In genomic region chr17:28644782-28645575, GRCh38 we compare ENCODE assay signal across 8 cellular contexts. TPM values are rescaled to one million over a fixed set of nuclear protein-coding genes. Genes with fewer than 3 reads are reported as not detected.
DNase-seq lines count a peak whose midpoint lies in the region; ATAC-seq lines count a peak whose summit lies in the region.

TSS of gene BLTP2 (minus strand) at chr17:28645158. CDS start at chr17:28645056, 102 bp downstream.

- H3K4me3 Mint-ChIP-seq in IgD-negative memory B cell: peak within 1 kb of the TSS; percentile 93 to 98 (median 96)

- ATAC-seq in GM21526 (IDR thresholded peaks at IDR 0.05; ENCODE audit: low FRiP score, unreplicated experiment): peak; percentile 80

- H3K27ac Mint-ChIP-seq in IgD-negative memory B cell: peak within 1 kb of the TSS; percentile 97 to 99 (median 98)

- DNase-seq in D341Med (ENCODE audit: low spot score) (peak; percentile 100), OCI-M1 (lab: John Stamatoyannopoulos, UW) (peak; percentile 99), activated T-cell treated with anti-CD3 and anti-CD28 coated beads for 4 hours (peak; percentile 90), epithelial cell of prostate (ENCODE audit: low read depth, low spot score) (peak; percentile 75), mucosa of gallbladder (ENCODE audit: low spot score) (peak; percentile 95)
- peak; percentile 94 for DNase-seq in stimulated activated CD8-positive, alpha-beta memory T cell treated with anti-CD3 and anti-CD28 coated beads, Interleukin-4, amount 100 ng/mL, for 24 hours (ENCODE audit: low read depth)

- peak within 1 kb of the TSS; percentile 71 for H3K27ac ChIP-seq in epithelial cell of prostate

- no peaks in the 10 kb centered on the region for H3K27me3 Mint-ChIP-seq in IgD-negative memory B cell

- peaks cover 2% of the 10 kb centered on the region for H3K36me3 Mint-ChIP-seq in IgD-negative memory B cell

- peaks cover 30 to 33% (median 31%) of the 10 kb centered on the region in 3 donors for H3K4me1 Mint-ChIP-seq in IgD-negative memory B cell

- no peaks in the 10 kb centered on the region for H3K9me3 Mint-ChIP-seq in IgD-negative memory B cell

RNA-seq across cellular contexts. Expression of gene BLTP2, which starts in this region (rescaled TPM):
- polyA plus RNA-seq in IgD-negative memory B cell: 41.4 TPM
- 161 TPM for total RNA-seq in mucosa of gallbladder

Comparison
In these comparisons a context has a peak if more than half of its experiments do, and no peak if none do; other contexts are left out.
1. Peak in every context shown above with its lines: DNase-seq, ATAC-seq and H3K27ac ChIP-seq.